Comparison of ENCODE assay signal across 8 cellular contexts in genomic region chr13:81017525-81018152, GRCh38.
DNase-seq lines count a peak whose midpoint lies in the region; ATAC-seq and TF ChIP-seq lines count a peak whose summit lies in the region.

No MANE protein-coding gene starts in this region.

- no peaks in the 10 kb centered on the region for H4K20me1 ChIP-seq in DND-41 (ENCODE audit: insufficient read depth, low read length)

- no peaks in the 10 kb centered on the region for H3K4me1 Mint-ChIP-seq in WTC11
- no peaks in the 10 kb centered on the region for H3K4me1 Mint-ChIP-seq in T-helper 2 cell treated with Interferon-gamma antibody and Interleukin-4, amounts not matched to agents 5 μg/mL and 100 μg/mL, for 36 hours (ENCODE audit: low read depth)

- no peak overlapping the region for H3K4me2 ChIP-seq in DND-41 (ENCODE audit: insufficient read depth, low read length)

- H3K4me3 Mint-ChIP-seq in WTC11: no peak overlapping the region
- no peak overlapping the region for H3K4me3 Mint-ChIP-seq in T-helper 2 cell treated with Interferon-gamma antibody and Interleukin-4, amounts not matched to agents 5 μg/mL and 100 μg/mL, for 36 hours

- TF ChIP-seq CTCF in DND-41 (IDR thresholded peaks at IDR 0.05; ENCODE audit: borderline replicate concordance, extremely low read depth, low read length, poor library complexity, severe bottlenecking) (peak; percentile 70), HEK293 (tag by site-specific recombination; IDR thresholded peaks at IDR 0.05) (no peak), WTC11 (IDR thresholded peaks at IDR 0.05) (peak; percentile 30; the same call in 1 of the 2 replicates), right atrium auricular region (IDR thresholded peaks at IDR 0.05) (peak; percentile 20 to 72)

- peak; percentile 66; the same call in 2 of the 3 replicates for ATAC-seq in DND-41 (ENCODE audit: insufficient read depth, low read depth)
- peak; percentile 65 for ATAC-seq in WTC11
- no peak for ATAC-seq in HG02938 (IDR thresholded peaks at IDR 0.05; ENCODE audit: unreplicated experiment)

- peaks cover 5% of the 10 kb centered on the region; the same call in 1 of the 2 replicates for H3K9me3 Mint-ChIP-seq in WTC11
- peaks cover 7% of the 10 kb centered on the region for H3K9me3 Mint-ChIP-seq in T-helper 2 cell treated with Interferon-gamma antibody and Interleukin-4, amounts not matched to agents 5 μg/mL and 100 μg/mL, for 36 hours

- no peaks in the 10 kb centered on the region for H3K36me3 Mint-ChIP-seq in WTC11
- H3K36me3 Mint-ChIP-seq in T-helper 2 cell treated with Interferon-gamma antibody and Interleukin-4, amounts not matched to agents 5 μg/mL and 100 μg/mL, for 36 hours (ENCODE audit: low read depth): no peaks in the 10 kb centered on the region

- H2AFZ ChIP-seq in DND-41 (ENCODE audit: low read depth, low read length): no peak overlapping the region

- H3K27ac ChIP-seq in DND-41 (ENCODE audit: low read length): no peak overlapping the region
- H3K27ac ChIP-seq in HEK293 (ENCODE audit: extremely low read depth, low read depth, low read length): no peak overlapping the region
- no peak overlapping the region for H3K27ac ChIP-seq in right atrium auricular region

- no peak overlapping the region for H3K27ac Mint-ChIP-seq in WTC11
- no peak overlapping the region for H3K27ac Mint-ChIP-seq in T-helper 2 cell treated with Interferon-gamma antibody and Interleukin-4, amounts not matched to agents 5 μg/mL and 100 μg/mL, for 36 hours

- peaks cover 7% of the 10 kb centered on the region for H3K27me3 Mint-ChIP-seq in WTC11 (ENCODE audit: low read depth)
- no peaks in the 10 kb centered on the region for H3K27me3 Mint-ChIP-seq in T-helper 2 cell treated with Interferon-gamma antibody and Interleukin-4, amounts not matched to agents 5 μg/mL and 100 μg/mL, for 36 hours (ENCODE audit: low read depth)

- H3K4me1 ChIP-seq in DND-41 (ENCODE audit: insufficient read depth, low read length) (no peaks in the 10 kb centered on the region), HEK293 (ENCODE audit: control insufficient read depth, insufficient read depth, low read length) (no peaks in the 10 kb centered on the region), right atrium auricular region (no peaks in the 10 kb centered on the region)

- POLR2A ChIA-PET in HEK293 (lab: Yijun Ruan, JAX): no interaction called here
- POLR2A ChIA-PET in WTC11 (lab: Charles Lee): interaction anchor here (0.5 kb wide), 1 partner anchor 249 kb away, joined by 7 read pairs; no protein-coding TSS in a partner anchor

- no peaks in the 10 kb centered on the region for H3K9me3 ChIP-seq in DND-41 (ENCODE audit: insufficient read depth, low read length, severe bottlenecking)
- H3K9me3 ChIP-seq in HEK293 (ENCODE audit: control insufficient read depth, insufficient read depth, low read depth, low read length): no peaks in the 10 kb centered on the region
- H3K9me3 ChIP-seq in right atrium auricular region: peaks cover 0 to 30% of the 10 kb centered on the region in 2 donors

- no peaks in the 10 kb centered on the region for H3K36me3 ChIP-seq in DND-41 (ENCODE audit: insufficient read depth, low read length)
- H3K36me3 ChIP-seq in HEK293 (ENCODE audit: control insufficient read depth in 2 of 2, insufficient read depth in 1 of 2, low read length in 2 of 2): no peaks in the 10 kb centered on the region
- H3K36me3 ChIP-seq in right atrium auricular region: no peaks in the 10 kb centered on the region

- CTCF ChIA-PET in HEK293 (lab: Yijun Ruan, JAX): interaction anchor here (0.6 to 2.8 kb wide), 22 partner anchors 8 to 1641 kb away, joined by 3 to 10 read pairs (median 3); no protein-coding TSS in a partner anchor
- CTCF ChIA-PET in WTC11 (lab: Charles Lee): interaction anchor here (0.5 to 2.5 kb wide), 12 partner anchors 11 to 1594 kb away, joined by 3 to 24 read pairs (median 4); no protein-coding TSS in a partner anchor

- H3K27me3 ChIP-seq in DND-41 (ENCODE audit: insufficient read depth, low read length, poor library complexity): no peaks in the 10 kb centered on the region
- no peaks in the 10 kb centered on the region for H3K27me3 ChIP-seq in right atrium auricular region

- DNase-seq in DND-41: no peak
- DNase-seq in NCI-H1417 treated with DMSO at 0.1 percent for 48 hours (lab: John Stamatoyannopoulos, UW): peak; percentile 45
- DNase-seq in WTC11 (ENCODE audit: low spot score): no peak
- no peak for DNase-seq in right atrium auricular region (ENCODE audit: low spot score)
- peak; percentile 94 for DNase-seq in superior temporal gyrus (ENCODE audit: extremely low spot score)
- no peak for DNase-seq in T-helper 2 cell treated with Interferon-gamma antibody and Interleukin-4, amounts not matched to agents 5 μg/mL and 100 μg/mL, for 36 hours (ENCODE audit: low spot score)

- H3K79me2 ChIP-seq in DND-41 (ENCODE audit: insufficient read depth, low read length): no peaks in the 10 kb centered on the region

- H3K4me3 ChIP-seq in DND-41 (ENCODE audit: low read depth in 1 of 2, low read length in 2 of 2): no peak overlapping the region
- no peak overlapping the region for H3K4me3 ChIP-seq in HEK293 (ENCODE audit: low read depth, low read length)
- H3K4me3 ChIP-seq in right atrium auricular region: no peak overlapping the region

- no peak overlapping the region for H3K9ac ChIP-seq in DND-41 (ENCODE audit: low read depth, low read length)

TF ChIP-seq in HEK293, 187 proteins besides CTCF, POLR2A, EP300 and RAD21:
- peak; percentile 60 for TF ChIP-seq ZNF654 (tag by site-specific recombination; IDR thresholded peaks at IDR 0.05; ENCODE audit: low read depth)
- TF ChIP-seq ZSCAN23 (tag by site-specific recombination; IDR thresholded peaks at IDR 0.05): no peak
- no peak for TF ChIP-seq ZNF658 (tag by site-specific recombination; IDR thresholded peaks at IDR 0.05)
- TF ChIP-seq ZFP37 (tag by site-specific recombination; IDR thresholded peaks at IDR 0.05): no peak
- TF ChIP-seq ZFHX2 (tag by site-specific recombination; conservative IDR thresholded peaks at IDR 0.05): no peak

TF ChIP-seq in WTC11, 78 proteins besides CTCF, POLR2A, EP300 and RAD21 (continues in another document):
- TF ChIP-seq MYBL2 (CRISPR knock-in tag; IDR thresholded peaks at IDR 0.05) (no peak), E2F1 (CRISPR knock-in tag; IDR thresholded peaks at IDR 0.05) (no peak), TEAD1 (CRISPR knock-in tag; IDR thresholded peaks at IDR 0.05) (no peak), USF2 (CRISPR knock-in tag; IDR thresholded peaks at IDR 0.05) (no peak), ZNF121 (CRISPR knock-in tag; IDR thresholded peaks at IDR 0.05) (no peak), RELA (CRISPR knock-in tag; IDR thresholded peaks at IDR 0.05; ENCODE audit: borderline replicate concordance) (no peak), IRF2 (CRISPR knock-in tag; IDR thresholded peaks at IDR 0.05; ENCODE audit: borderline replicate concordance, low read depth) (no peak)
- TF ChIP-seq, protein P1, sequence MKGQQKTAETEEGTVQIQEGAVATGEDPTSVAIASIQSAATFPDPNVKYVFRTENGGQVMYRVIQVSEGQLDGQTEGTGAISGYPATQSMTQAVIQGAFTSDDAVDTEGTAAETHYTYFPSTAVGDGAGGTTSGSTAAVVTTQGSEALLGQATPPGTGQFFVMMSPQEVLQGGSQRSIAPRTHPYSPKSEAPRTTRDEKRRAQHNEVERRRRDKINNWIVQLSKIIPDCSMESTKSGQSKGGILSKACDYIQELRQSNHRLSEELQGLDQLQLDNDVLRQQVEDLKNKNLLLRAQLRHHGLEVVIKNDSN (CRISPR knock-in tag; IDR thresholded peaks at IDR 0.05): no peak
- TF ChIP-seq, protein P2, sequence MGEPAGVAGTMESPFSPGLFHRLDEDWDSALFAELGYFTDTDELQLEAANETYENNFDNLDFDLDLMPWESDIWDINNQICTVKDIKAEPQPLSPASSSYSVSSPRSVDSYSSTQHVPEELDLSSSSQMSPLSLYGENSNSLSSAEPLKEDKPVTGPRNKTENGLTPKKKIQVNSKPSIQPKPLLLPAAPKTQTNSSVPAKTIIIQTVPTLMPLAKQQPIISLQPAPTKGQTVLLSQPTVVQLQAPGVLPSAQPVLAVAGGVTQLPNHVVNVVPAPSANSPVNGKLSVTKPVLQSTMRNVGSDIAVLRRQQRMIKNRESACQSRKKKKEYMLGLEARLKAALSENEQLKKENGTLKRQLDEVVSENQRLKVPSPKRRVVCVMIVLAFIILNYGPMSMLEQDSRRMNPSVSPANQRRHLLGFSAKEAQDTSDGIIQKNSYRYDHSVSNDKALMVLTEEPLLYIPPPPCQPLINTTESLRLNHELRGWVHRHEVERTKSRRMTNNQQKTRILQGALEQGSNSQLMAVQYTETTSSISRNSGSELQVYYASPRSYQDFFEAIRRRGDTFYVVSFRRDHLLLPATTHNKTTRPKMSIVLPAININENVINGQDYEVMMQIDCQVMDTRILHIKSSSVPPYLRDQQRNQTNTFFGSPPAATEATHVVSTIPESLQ (CRISPR knock-in tag; IDR thresholded peaks at IDR 0.05): no peak

Comparison
In these comparisons a context has a peak if more than half of its experiments do, and no peak if none do; other contexts are left out.
1. DNase-seq: peak in NCI-H1417 treated with DMSO at 0.1 percent for 48 hours (single experiment) and superior temporal gyrus (single experiment); none in DND-41 (single experiment), WTC11 (single experiment), right atrium auricular region (single experiment) and T-helper 2 cell treated with Interferon-gamma antibody and Interleukin-4, amounts not matched to agents 5 μg/mL and 100 μg/mL, for 36 hours (single experiment).